In the genomic region with DNA sequence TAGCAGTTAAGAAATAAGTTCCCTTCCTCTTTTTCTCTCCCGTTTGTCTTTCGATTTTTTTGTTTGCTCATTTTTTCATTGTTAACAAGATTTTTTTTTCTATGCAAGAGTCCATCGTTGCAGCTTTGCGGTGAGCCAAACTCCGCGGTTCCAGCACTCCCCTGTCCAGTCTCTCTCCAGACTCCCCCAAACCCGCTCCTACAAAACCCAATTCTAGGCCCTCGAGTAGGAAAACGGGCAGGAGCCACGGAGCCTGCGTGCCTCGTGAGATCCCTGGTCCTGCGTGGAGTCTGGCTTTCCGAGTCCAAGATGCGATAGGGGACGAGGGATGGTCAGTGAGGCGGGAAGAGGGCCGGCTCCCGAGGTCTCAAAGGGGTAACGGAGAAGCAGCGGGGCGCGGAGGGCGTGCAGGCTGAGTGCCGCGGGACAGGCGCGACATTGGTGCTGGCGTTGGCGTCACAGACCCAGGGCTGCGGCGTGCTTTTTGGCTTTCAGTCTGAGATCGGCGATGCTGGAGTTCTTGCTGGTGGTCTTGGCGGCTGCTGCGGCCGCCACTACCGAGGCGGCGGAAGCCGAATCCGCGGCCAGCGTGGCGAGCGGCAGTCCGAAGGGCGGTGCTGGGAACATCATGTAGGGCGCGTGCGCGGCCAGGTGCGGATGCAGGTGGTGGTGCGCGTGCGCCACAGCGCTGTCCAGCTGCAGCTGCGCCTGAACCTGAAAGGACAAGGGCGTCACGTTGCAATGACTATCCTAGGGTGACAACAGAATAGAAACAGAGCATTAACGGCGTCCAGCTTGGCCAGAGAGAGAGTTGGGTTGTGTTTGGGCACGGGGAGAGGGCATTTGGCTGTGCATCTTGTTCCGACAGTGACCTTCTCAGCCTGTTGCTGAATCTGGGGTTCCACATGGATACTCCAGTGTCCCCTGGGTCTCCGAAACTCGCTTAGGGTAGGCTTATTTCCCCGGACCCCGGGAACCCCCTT, we compare ENCODE assay signal across 1 cellular context.
TF ChIP-seq lines count a peak whose summit lies in the region.

No MANE protein-coding gene starts in this region.

TF ChIP-seq in WTC11, 78 proteins besides CTCF, POLR2A, EP300 and RAD21 (continued from another document):
- TF ChIP-seq, protein P1, sequence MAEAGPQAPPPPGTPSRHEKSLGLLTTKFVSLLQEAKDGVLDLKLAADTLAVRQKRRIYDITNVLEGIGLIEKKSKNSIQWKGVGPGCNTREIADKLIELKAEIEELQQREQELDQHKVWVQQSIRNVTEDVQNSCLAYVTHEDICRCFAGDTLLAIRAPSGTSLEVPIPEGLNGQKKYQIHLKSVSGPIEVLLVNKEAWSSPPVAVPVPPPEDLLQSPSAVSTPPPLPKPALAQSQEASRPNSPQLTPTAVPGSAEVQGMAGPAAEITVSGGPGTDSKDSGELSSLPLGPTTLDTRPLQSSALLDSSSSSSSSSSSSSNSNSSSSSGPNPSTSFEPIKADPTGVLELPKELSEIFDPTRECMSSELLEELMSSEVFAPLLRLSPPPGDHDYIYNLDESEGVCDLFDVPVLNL (CRISPR knock-in tag; IDR thresholded peaks at IDR 0.05; ENCODE audit: borderline replicate concordance, low read depth): no peak
- no peak for TF ChIP-seq ZMAT4 (CRISPR knock-in tag; IDR thresholded peaks at IDR 0.05)
- no peak for TF ChIP-seq RELA (CRISPR knock-in tag; IDR thresholded peaks at IDR 0.05; ENCODE audit: borderline replicate concordance)
- TF ChIP-seq TP53 (CRISPR knock-in tag; IDR thresholded peaks at IDR 0.05): peak; percentile 86
- TF ChIP-seq PRDM15 (CRISPR knock-in tag; IDR thresholded peaks at IDR 0.05): no peak; the same call in 1 of the 2 replicates
- TF ChIP-seq MXD4 (CRISPR knock-in tag; IDR thresholded peaks at IDR 0.05; ENCODE audit: borderline replicate concordance): no peak
- peak; percentile 83; the same call in 1 of the 2 replicates for TF ChIP-seq NFE2L1 (CRISPR knock-in tag; IDR thresholded peaks at IDR 0.05)
- peak; percentile 86; the same call in 1 of the 2 replicates for TF ChIP-seq TCF7 (CRISPR knock-in tag; IDR thresholded peaks at IDR 0.05; ENCODE audit: low read depth)
- 0 out of 2 replicates have a peak, but pooled peaks have one; percentile 22 for TF ChIP-seq CBFB (CRISPR knock-in tag; IDR thresholded peaks at IDR 0.05; ENCODE audit: low read depth)
- no peak for TF ChIP-seq IRF2 (CRISPR knock-in tag; IDR thresholded peaks at IDR 0.05; ENCODE audit: borderline replicate concordance, low read depth)
- TF ChIP-seq ATF3 (CRISPR knock-in tag; conservative IDR thresholded peaks at IDR 0.05): no peak
- no peak for TF ChIP-seq PRRX2 (CRISPR knock-in tag; IDR thresholded peaks at IDR 0.05)
- TF ChIP-seq GRHL2 (CRISPR knock-in tag; IDR thresholded peaks at IDR 0.05; ENCODE audit: insufficient replicate concordance, severe bottlenecking): no peak
- TF ChIP-seq, protein P2, sequence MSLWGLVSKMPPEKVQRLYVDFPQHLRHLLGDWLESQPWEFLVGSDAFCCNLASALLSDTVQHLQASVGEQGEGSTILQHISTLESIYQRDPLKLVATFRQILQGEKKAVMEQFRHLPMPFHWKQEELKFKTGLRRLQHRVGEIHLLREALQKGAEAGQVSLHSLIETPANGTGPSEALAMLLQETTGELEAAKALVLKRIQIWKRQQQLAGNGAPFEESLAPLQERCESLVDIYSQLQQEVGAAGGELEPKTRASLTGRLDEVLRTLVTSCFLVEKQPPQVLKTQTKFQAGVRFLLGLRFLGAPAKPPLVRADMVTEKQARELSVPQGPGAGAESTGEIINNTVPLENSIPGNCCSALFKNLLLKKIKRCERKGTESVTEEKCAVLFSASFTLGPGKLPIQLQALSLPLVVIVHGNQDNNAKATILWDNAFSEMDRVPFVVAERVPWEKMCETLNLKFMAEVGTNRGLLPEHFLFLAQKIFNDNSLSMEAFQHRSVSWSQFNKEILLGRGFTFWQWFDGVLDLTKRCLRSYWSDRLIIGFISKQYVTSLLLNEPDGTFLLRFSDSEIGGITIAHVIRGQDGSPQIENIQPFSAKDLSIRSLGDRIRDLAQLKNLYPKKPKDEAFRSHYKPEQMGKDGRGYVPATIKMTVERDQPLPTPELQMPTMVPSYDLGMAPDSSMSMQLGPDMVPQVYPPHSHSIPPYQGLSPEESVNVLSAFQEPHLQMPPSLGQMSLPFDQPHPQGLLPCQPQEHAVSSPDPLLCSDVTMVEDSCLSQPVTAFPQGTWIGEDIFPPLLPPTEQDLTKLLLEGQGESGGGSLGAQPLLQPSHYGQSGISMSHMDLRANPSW (CRISPR knock-in tag; conservative IDR thresholded peaks at IDR 0.05; ENCODE audit: low read depth): no peak
- 0 out of 2 replicates have a peak, but pooled peaks have one; percentile 68 for TF ChIP-seq ZNF232 (CRISPR knock-in tag; IDR thresholded peaks at IDR 0.05)
- TF ChIP-seq, protein P3, sequence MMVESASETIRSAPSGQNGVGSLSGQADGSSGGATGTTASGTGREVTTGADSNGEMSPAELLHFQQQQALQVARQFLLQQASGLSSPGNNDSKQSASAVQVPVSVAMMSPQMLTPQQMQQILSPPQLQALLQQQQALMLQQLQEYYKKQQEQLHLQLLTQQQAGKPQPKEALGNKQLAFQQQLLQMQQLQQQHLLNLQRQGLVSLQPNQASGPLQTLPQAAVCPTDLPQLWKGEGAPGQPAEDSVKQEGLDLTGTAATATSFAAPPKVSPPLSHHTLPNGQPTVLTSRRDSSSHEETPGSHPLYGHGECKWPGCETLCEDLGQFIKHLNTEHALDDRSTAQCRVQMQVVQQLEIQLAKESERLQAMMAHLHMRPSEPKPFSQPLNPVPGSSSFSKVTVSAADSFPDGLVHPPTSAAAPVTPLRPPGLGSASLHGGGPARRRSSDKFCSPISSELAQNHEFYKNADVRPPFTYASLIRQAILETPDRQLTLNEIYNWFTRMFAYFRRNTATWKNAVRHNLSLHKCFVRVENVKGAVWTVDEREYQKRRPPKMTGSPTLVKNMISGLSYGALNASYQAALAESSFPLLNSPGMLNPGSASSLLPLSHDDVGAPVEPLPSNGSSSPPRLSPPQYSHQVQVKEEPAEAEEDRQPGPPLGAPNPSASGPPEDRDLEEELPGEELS (CRISPR knock-in tag; IDR thresholded peaks at IDR 0.05): peak; percentile 94
- TF ChIP-seq TEAD1 (CRISPR knock-in tag; IDR thresholded peaks at IDR 0.05): peak; percentile 51
- no peak for TF ChIP-seq KAT7 (CRISPR knock-in tag; IDR thresholded peaks at IDR 0.05; ENCODE audit: borderline replicate concordance)
- TF ChIP-seq ZBTB21 (CRISPR knock-in tag; IDR thresholded peaks at IDR 0.05; ENCODE audit: borderline replicate concordance): peak; percentile 87
- TF ChIP-seq, protein P4, sequence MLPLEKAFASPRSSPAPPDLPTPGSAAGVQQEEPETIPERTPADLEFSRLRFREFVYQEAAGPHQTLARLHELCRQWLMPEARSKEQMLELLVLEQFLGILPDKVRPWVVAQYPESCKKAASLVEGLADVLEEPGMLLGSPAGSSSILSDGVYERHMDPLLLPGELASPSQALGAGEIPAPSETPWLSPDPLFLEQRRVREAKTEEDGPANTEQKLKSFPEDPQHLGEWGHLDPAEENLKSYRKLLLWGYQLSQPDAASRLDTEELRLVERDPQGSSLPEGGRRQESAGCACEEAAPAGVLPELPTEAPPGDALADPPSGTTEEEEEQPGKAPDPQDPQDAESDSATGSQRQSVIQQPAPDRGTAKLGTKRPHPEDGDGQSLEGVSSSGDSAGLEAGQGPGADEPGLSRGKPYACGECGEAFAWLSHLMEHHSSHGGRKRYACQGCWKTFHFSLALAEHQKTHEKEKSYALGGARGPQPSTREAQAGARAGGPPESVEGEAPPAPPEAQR (CRISPR knock-in tag; IDR thresholded peaks at IDR 0.05): no peak
- 0 out of 2 replicates have a peak, but pooled peaks have one; percentile 46 for TF ChIP-seq IRF1 (CRISPR knock-in tag; IDR thresholded peaks at IDR 0.05)
- peak; percentile 74 for TF ChIP-seq ETV6 (CRISPR knock-in tag; IDR thresholded peaks at IDR 0.05)
- TF ChIP-seq AR (CRISPR knock-in tag; IDR thresholded peaks at IDR 0.05): no peak
